22 cellular contexts compared by ENCODE assay signal in the genomic region with DNA sequence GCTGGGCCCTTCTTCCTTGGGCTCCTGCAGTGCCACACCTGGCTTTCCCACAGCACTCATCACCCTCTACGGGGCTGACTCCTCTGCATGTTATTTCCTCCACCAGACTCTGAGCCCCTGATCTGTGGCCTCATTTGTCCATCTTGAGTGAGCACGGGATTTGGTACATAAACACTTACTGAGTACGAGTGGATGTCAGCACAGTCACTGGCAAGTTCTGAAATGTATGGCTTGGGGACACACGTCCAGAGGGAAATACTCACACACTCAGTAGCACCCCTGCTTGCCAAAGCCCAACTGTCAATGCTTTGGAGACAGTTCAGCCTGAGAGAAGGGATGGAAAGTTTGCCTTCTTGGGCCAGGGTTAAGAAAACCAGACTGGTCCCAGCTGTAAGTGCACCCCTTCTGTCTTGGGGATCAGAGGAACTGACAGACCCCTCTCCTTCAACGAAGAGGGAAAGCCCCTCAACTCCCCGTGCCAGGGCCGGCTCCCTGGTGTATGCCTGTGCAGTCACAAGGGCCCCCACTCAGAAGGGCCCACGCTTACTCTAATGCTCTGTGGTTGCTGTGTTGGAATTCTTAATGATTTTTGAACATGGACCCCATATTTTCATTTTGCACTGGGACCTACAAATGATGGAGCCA.
DNase-seq lines count a peak whose midpoint lies in the region; TF ChIP-seq lines count a peak whose summit lies in the region.
"Had no signal": no experiment of that assay in that cellular context is flagged by ENCODE, and none has a peak within 500 bp of the region (broad histone marks: within the 10 kb centered on the region; RNA-seq: fewer than 3 reads in every experiment).

No MANE protein-coding gene starts in this region.

- H3K14ac ChIP-seq in mesenchymal stem cell (ENCODE audit: low read length in 2 of 2): peak overlapping the region in 1 of 2 experiments; percentile 68

- H4K8ac ChIP-seq in mesenchymal stem cell (ENCODE audit: low read length): peak overlapping the region; percentile 28

- H3K9ac ChIP-seq in mesenchymal stem cell (ENCODE audit: low read length): no peak overlapping the region
- H3K9ac ChIP-seq: KMS-11 had no signal

- intact Hi-C loops in dorsolateral prefrontal cortex (cut with DNase I): no loop called here

- H2BK120ac ChIP-seq in mesenchymal stem cell (ENCODE audit: low read depth, low read length): no peak overlapping the region

- no peak overlapping the region for H3K23ac ChIP-seq in mesenchymal stem cell (ENCODE audit: low read length in 2 of 2)

- no peak overlapping the region for H3K27ac ChIP-seq in HEK293 (ENCODE audit: extremely low read depth, low read depth, low read length)
- peak overlapping the region in 53 of 59 donors; percentile 21 to 86 (median 67) for H3K27ac ChIP-seq in dorsolateral prefrontal cortex
- no peak overlapping the region for H3K27ac ChIP-seq in mesenchymal stem cell (ENCODE audit: low read length, poor library complexity, severe bottlenecking)
- peak overlapping the region; percentile 6 for H3K27ac ChIP-seq in temporal lobe (ENCODE audit: low read depth, low read length)
- H3K27ac ChIP-seq: KMS-11, lower lobe of right lung, right lobe of liver had no signal

- H3K9me3 ChIP-seq in HEK293 (ENCODE audit: control insufficient read depth, insufficient read depth, low read depth, low read length) (no peaks in the 10 kb centered on the region), mesenchymal stem cell (ENCODE audit: control insufficient read depth, low read length) (no peaks in the 10 kb centered on the region)
- H3K9me3 ChIP-seq: BE2C, lower lobe of right lung, mucosa of descending colon, right lobe of liver, testis had no signal

- H2BK5ac ChIP-seq in mesenchymal stem cell (ENCODE audit: low read depth, low read length, poor library complexity, severe bottlenecking): no peak overlapping the region

- no peak overlapping the region for H3K4ac ChIP-seq in mesenchymal stem cell (ENCODE audit: low read depth in 1 of 2, low read length in 2 of 2)

- no peak overlapping the region for H2BK12ac ChIP-seq in mesenchymal stem cell (ENCODE audit: low read length in 2 of 2)

- CTCF ChIA-PET in HEK293 (lab: Yijun Ruan, JAX): no interaction called here

- peaks cover 31% of the 10 kb centered on the region for H3K79me1 ChIP-seq in mesenchymal stem cell (replicated peaks; ENCODE audit: low read length, poor library complexity, severe bottlenecking)

- TF ChIP-seq CTCF in HEK293 (tag by site-specific recombination; IDR thresholded peaks at IDR 0.05): no peak
- no peak for TF ChIP-seq CTCF in dorsolateral prefrontal cortex (IDR thresholded peaks at IDR 0.05 in 54 of 56, conservative IDR thresholded peaks at IDR 0.05 in 2 of 56; ENCODE audit: low read depth in 1 of 56, partially characterized antibody in 56 of 56)

- H3K36me3 ChIP-seq in HEK293 (ENCODE audit: control insufficient read depth in 2 of 2, insufficient read depth in 1 of 2, low read length in 2 of 2) (peaks cover 0 to 5% of the 10 kb centered on the region in 2 experiments; a peak in 1 of 3 replicates), mesenchymal stem cell (ENCODE audit: control insufficient read depth in 1 of 2, insufficient read depth in 2 of 2, low read depth in 1 of 2, low read length in 2 of 2) (peaks cover 34 to 68% of the 10 kb centered on the region in 2 experiments)
- H3K36me3 ChIP-seq: BE2C, lower lobe of right lung had no signal

- H2BK15ac ChIP-seq in mesenchymal stem cell (ENCODE audit: low read depth, poor library complexity, severe bottlenecking): no peak overlapping the region

- no peaks in the 10 kb centered on the region for H3K27me3 ChIP-seq in dorsolateral prefrontal cortex
- H3K27me3 ChIP-seq in mesenchymal stem cell (ENCODE audit: control insufficient read depth in 1 of 2, insufficient read depth in 1 of 2, low read length in 2 of 2): no peaks in the 10 kb centered on the region
- H3K27me3 ChIP-seq: BE2C, right lobe of liver, testis had no signal

- peak overlapping the region; percentile 18 for H4K91ac ChIP-seq in mesenchymal stem cell (ENCODE audit: low read length)

- no peak overlapping the region for H3K4me3 ChIP-seq in HEK293 (ENCODE audit: low read depth, low read length)
- no peak overlapping the region for H3K4me3 ChIP-seq in dorsolateral prefrontal cortex
- no peak overlapping the region for H3K4me3 ChIP-seq in mesenchymal stem cell (ENCODE audit: insufficient read depth in 1 of 2, low read depth in 1 of 2, low read length in 2 of 2)
- H3K4me3 ChIP-seq: lower lobe of right lung, mucosa of descending colon, right lobe of liver, testis had no signal

- POLR2A ChIA-PET in HEK293 (lab: Yijun Ruan, JAX): no interaction called here

- H3K4me2 ChIP-seq in mesenchymal stem cell (ENCODE audit: low read length, poor library complexity, severe bottlenecking): no peak overlapping the region

- WGBS in mesenchymal stem cell: 89% methylated on average over 8 of the region's 8 CpGs

- DNase-seq in dorsolateral prefrontal cortex: no peak
- DNase-seq in mesenchymal stem cell: no peak
- no peak for DNase-seq in OCI-M1 (lab: John Stamatoyannopoulos, UW)
- no peak for DNase-seq in NCI-H524 treated with DMSO at 0.1 percent for 48 hours (lab: John Stamatoyannopoulos, UW)
- no peak for DNase-seq in NCI-H510A (lab: John Stamatoyannopoulos, UW)
- DNase-seq: activated CD4-positive, alpha-beta memory T cell treated with anti-CD3 and anti-CD28 coated beads, Interleukin-2, amount 10 ng/mL, durations not matched to agents 7 days and 5 days; activated CD4-positive, CD25-positive, alpha-beta regulatory T cell treated with anti-CD3 and anti-CD28 coated beads, Interleukin-2, amount 50 U/mL, for 72 hours; BE2C; central memory CD4-positive, alpha-beta T cell; DMS53; lower lobe of right lung; MM.1S; mucosa of descending colon; NCI-H1417 treated with DMSO at 0.1 percent for 48 hours; NCI-H82; right lobe of liver; stimulated activated CD4-positive, alpha-beta T cell treated with anti-CD3 and anti-CD28 coated beads, Interleukin-4, amount 100 ng/mL, for 4 hours; T-helper 17 cell; testis had no signal

- H3K18ac ChIP-seq in mesenchymal stem cell (ENCODE audit: low read depth in 1 of 2, low read length in 2 of 2): peak overlapping the region; percentile 23 to 76

- no peak overlapping the region for H2AFZ ChIP-seq in mesenchymal stem cell (ENCODE audit: low read depth, low read length)

- H3K4me1 ChIP-seq in HEK293 (ENCODE audit: control insufficient read depth, insufficient read depth, low read length) (peaks cover 5% of the 10 kb centered on the region), mesenchymal stem cell (ENCODE audit: control insufficient read depth, insufficient read depth, low read depth, low read length) (peaks cover 30% of the 10 kb centered on the region)

- peak overlapping the region; percentile 8 for H2AK5ac ChIP-seq in mesenchymal stem cell (ENCODE audit: low read length, severe bottlenecking)

TF ChIP-seq in HEK293, 187 proteins besides CTCF, POLR2A, EP300 and RAD21:
- TF ChIP-seq ZNF146 (tag by site-specific recombination; IDR thresholded peaks at IDR 0.05) (no peak), ZNF248 (tag by site-specific recombination; IDR thresholded peaks at IDR 0.05) (no peak), ZFP3 (tag by site-specific recombination; IDR thresholded peaks at IDR 0.05; ENCODE audit: low read depth) (no peak), ZIC2 (tag by site-specific recombination; IDR thresholded peaks at IDR 0.05) (0 out of 2 replicates have a peak, but pooled peaks have one; percentile 20), ZNF19 (tag by site-specific recombination; IDR thresholded peaks at IDR 0.05; ENCODE audit: low read depth) (no peak), KLF9 (tag by site-specific recombination; IDR thresholded peaks at IDR 0.05; ENCODE audit: low read depth) (no peak), ZNF529 (tag by site-specific recombination; IDR thresholded peaks at IDR 0.05; ENCODE audit: insufficient replicate concordance) (no peak), ZNF292 (tag by site-specific recombination; IDR thresholded peaks at IDR 0.05; ENCODE audit: borderline replicate concordance, low read depth) (no peak)
- TF ChIP-seq, protein P1, sequence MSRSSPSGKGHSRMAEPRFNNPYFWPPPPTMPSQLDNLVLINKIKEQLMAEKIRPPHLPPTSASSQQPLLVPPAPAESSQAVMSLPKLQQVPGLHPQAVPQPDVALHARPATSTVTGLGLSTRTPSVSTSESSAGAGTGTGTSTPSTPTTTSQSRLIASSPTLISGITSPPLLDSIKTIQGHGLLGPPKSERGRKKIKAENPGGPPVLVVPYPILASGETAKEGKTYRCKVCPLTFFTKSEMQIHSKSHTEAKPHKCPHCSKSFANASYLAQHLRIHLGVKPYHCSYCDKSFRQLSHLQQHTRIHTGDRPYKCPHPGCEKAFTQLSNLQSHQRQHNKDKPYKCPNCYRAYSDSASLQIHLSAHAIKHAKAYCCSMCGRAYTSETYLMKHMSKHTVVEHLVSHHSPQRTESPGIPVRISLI (tag by site-specific recombination; IDR thresholded peaks at IDR 0.05): no peak

Comparison
In these comparisons a context has a peak if more than half of its experiments do, and no peak if none do; other contexts are left out.
1. H3K27ac ChIP-seq: peak in dorsolateral prefrontal cortex (53 of 59) and temporal lobe (single experiment); none in HEK293 (single experiment) and mesenchymal stem cell (single experiment).